ENCODE assay signal across 22 cellular contexts in the genomic region with DNA sequence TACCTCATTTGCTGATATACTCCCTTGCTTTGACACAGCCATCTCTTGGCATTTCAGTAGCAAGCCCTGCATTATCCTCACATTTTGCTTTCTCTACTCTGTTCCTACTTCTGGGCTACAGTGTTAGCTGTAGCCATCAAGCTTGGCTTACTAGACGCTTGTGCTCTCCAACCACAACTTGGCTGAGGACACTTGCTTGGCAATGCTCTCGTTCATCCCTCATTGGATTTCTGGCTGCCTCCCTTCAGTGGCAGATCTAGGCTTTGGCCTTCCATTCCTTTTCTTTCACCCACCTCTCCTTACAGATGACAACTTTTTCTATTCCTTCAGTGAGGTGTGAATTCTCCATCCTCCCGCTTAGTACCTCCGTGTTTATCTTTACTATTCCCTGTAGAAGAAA.
DNase-seq lines count a peak whose midpoint lies in the region; ATAC-seq and TF ChIP-seq lines count a peak whose summit lies in the region.
"Had no signal": no experiment of that assay in that cellular context is flagged by ENCODE, and none has a peak within 500 bp of the region (broad histone marks: within the 10 kb centered on the region; RNA-seq: fewer than 3 reads in every experiment).

No MANE protein-coding gene starts in this region.

- H2BK5ac ChIP-seq in neuronal stem cell (ENCODE audit: low read length), result no peak overlapping the region

- no peak overlapping the region for H2BK12ac ChIP-seq in neuronal stem cell (ENCODE audit: low read length)

- DNase-seq in Right ventricle myocardium inferior (ENCODE audit: missing footprints), result peak; percentile 15
- DNase-seq in left ventricle myocardium superior, result no peak
- DNase-seq in dorsolateral prefrontal cortex, result peak in 7 of 10 donors; percentile 13 to 58 (median 42)
- DNase-seq in occipital lobe (lab: John Stamatoyannopoulos, UW), result peak; percentile 20
- no peak for DNase-seq in neuronal stem cell (ENCODE audit: low spot score)
- DNase-seq in upper lobe of right lung, result no peak
- no peak for DNase-seq in osteoblast (ENCODE audit: insufficient read length, low spot score, missing footprints)
- DNase-seq in stimulated activated CD4-positive, alpha-beta T cell treated with anti-CD3 and anti-CD28 coated beads, Interleukin-2, amount 100 ng/mL, for 48 hours, result no peak
- DNase-seq: ACHN; Caco-2; CD4-positive, alpha-beta memory T cell; DMS 273 treated with DMSO at 0.1 percent for 48 hours; DND-41; Karpas-422; MV-4-11; NCI-H1105 treated with DMSO at 0.1 percent for 48 hours; NCI-H2029 treated with DMSO at 0.1 percent for 48 hours; NCI-H226; NCI-H526 had no signal

- no peak for ATAC-seq in Right ventricle myocardium inferior
- ATAC-seq in left ventricle myocardium superior, result no peak
- no peak for ATAC-seq in upper lobe of right lung

- H4K20me1 ChIP-seq in osteoblast (ENCODE audit: insufficient read depth, low read length), result no peaks in the 10 kb centered on the region
- H4K20me1 ChIP-seq: BLaER1 treated with 17β-estradiol and CSF1 and Interleukin-3, amounts not matched to agents 10 nM and 100 nM had no signal

- no peak overlapping the region for H3K4ac ChIP-seq in neuronal stem cell (ENCODE audit: low read length)

- H3K9me3 ChIP-seq in neuronal stem cell (replicated peaks in 1 of 2; ENCODE audit: control insufficient read depth in 2 of 2, insufficient read depth in 1 of 2, low read depth in 1 of 2, low read length in 2 of 2) (peaks cover 0 to 5% of the 10 kb centered on the region in 2 donors), upper lobe of right lung (no peaks in the 10 kb centered on the region), osteoblast (ENCODE audit: low read depth, low read length) (no peaks in the 10 kb centered on the region)
- H3K9me3 ChIP-seq: Caco-2, SJSA1 had no signal

- H3K4me3 ChIP-seq in dorsolateral prefrontal cortex, result no peak overlapping the region
- no peak overlapping the region for H3K4me3 ChIP-seq in neuronal stem cell (ENCODE audit: low read length in 2 of 2)
- H3K4me3 ChIP-seq in upper lobe of right lung, result no peak overlapping the region
- H3K4me3 ChIP-seq in osteoblast (ENCODE audit: insufficient read depth, low read length), result no peak overlapping the region
- H3K4me3 ChIP-seq: BLaER1 treated with 17β-estradiol and CSF1 and Interleukin-3, amounts not matched to agents 10 nM and 100 nM; SJSA1 had no signal

- H2AFZ ChIP-seq in neuronal stem cell (ENCODE audit: low read length) (no peak overlapping the region), osteoblast (ENCODE audit: low read length) (no peak overlapping the region)

- no CpG with 5 or more reads among the region's 4 CpGs for WGBS in neuronal stem cell (ENCODE audit: extremely low coverage in 2 of 2, insufficient read length in 2 of 2, insufficient replicate concordance in 1 of 2), 2 donors

- H4K8ac ChIP-seq in neuronal stem cell (ENCODE audit: low read depth, low read length), result no peak overlapping the region

- H2AK5ac ChIP-seq in neuronal stem cell (ENCODE audit: low read depth, low read length), result no peak overlapping the region

- H2BK120ac ChIP-seq in neuronal stem cell (ENCODE audit: low read depth, low read length), result no peak overlapping the region

- H3K79me1 ChIP-seq in neuronal stem cell (ENCODE audit: low read depth, low read length), result no peaks in the 10 kb centered on the region

- H3K36me3 ChIP-seq in neuronal stem cell (replicated peaks in 1 of 2; ENCODE audit: control insufficient read depth in 2 of 2, insufficient read depth in 2 of 2, low read length in 2 of 2), result no peaks in the 10 kb centered on the region
- no peaks in the 10 kb centered on the region for H3K36me3 ChIP-seq in upper lobe of right lung
- H3K36me3 ChIP-seq in osteoblast (ENCODE audit: insufficient read depth, low read length), result no peaks in the 10 kb centered on the region
- H3K36me3 ChIP-seq: BLaER1 treated with 17β-estradiol and CSF1 and Interleukin-3, amounts not matched to agents 10 nM and 100 nM; SJSA1 had no signal

- no peak overlapping the region for H2BK15ac ChIP-seq in neuronal stem cell (ENCODE audit: low read length)

- peak overlapping the region in 15 of 59 donors; percentile 11 to 62 (median 36) for H3K27ac ChIP-seq in dorsolateral prefrontal cortex
- no peak overlapping the region for H3K27ac ChIP-seq in neuronal stem cell (replicated peaks; ENCODE audit: low read length)
- no peak overlapping the region for H3K27ac ChIP-seq in upper lobe of right lung
- H3K27ac ChIP-seq in osteoblast (ENCODE audit: low read depth, low read length), result no peak overlapping the region
- H3K27ac ChIP-seq: 22Rv1; BLaER1 treated with 17β-estradiol and CSF1 and Interleukin-3, amounts not matched to agents 10 nM and 100 nM; SJSA1 had no signal

- no peak overlapping the region for H3K14ac ChIP-seq in neuronal stem cell (ENCODE audit: low read length)

- H3K79me2 ChIP-seq in osteoblast (ENCODE audit: insufficient read depth, low read length), result no peaks in the 10 kb centered on the region

- intact Hi-C loops in Right ventricle myocardium inferior (cut with DNase I), result no loop called here
- intact Hi-C loops in left ventricle myocardium superior (cut with micrococcal nuclease), result no loop called here
- intact Hi-C loops in dorsolateral prefrontal cortex (cut with DNase I), result no loop called here
- intact Hi-C loops in upper lobe of right lung (cut with DNase I), result no loop called here

- H3K4me1 ChIP-seq in neuronal stem cell (ENCODE audit: control insufficient read depth in 2 of 2, insufficient read depth in 1 of 2, low read depth in 1 of 2, low read length in 2 of 2), result peaks cover 0 to 3% of the 10 kb centered on the region in 2 donors
- H3K4me1 ChIP-seq in upper lobe of right lung, result no peaks in the 10 kb centered on the region
- H3K4me1 ChIP-seq in osteoblast (ENCODE audit: insufficient read depth, low read length), result no peaks in the 10 kb centered on the region
- H3K4me1 ChIP-seq: BLaER1 treated with 17β-estradiol and CSF1 and Interleukin-3, amounts not matched to agents 10 nM and 100 nM; Caco-2; SJSA1 had no signal

- no peak for TF ChIP-seq CTCF in dorsolateral prefrontal cortex (IDR thresholded peaks at IDR 0.05 in 54 of 56, conservative IDR thresholded peaks at IDR 0.05 in 2 of 56; ENCODE audit: low read depth in 1 of 56, partially characterized antibody in 56 of 56)
- TF ChIP-seq CTCF in upper lobe of right lung (IDR thresholded peaks at IDR 0.05), result no peak
- TF ChIP-seq CTCF in osteoblast (IDR thresholded peaks at IDR 0.05; ENCODE audit: extremely low read depth, low read depth, low read length), result no peak

- H4K91ac ChIP-seq in neuronal stem cell (ENCODE audit: low read depth, low read length, poor library complexity), result no peak overlapping the region

- H3K23ac ChIP-seq in neuronal stem cell (ENCODE audit: low read depth, low read length, poor library complexity), result no peak overlapping the region

- H3K27me3 ChIP-seq in dorsolateral prefrontal cortex, result no peaks in the 10 kb centered on the region
- H3K27me3 ChIP-seq in neuronal stem cell (ENCODE audit: control insufficient read depth in 3 of 3, insufficient read depth in 3 of 3, low read depth in 1 of 3, low read length in 3 of 3), result no peaks in the 10 kb centered on the region
- no peaks in the 10 kb centered on the region for H3K27me3 ChIP-seq in upper lobe of right lung
- H3K27me3 ChIP-seq in osteoblast (ENCODE audit: insufficient read depth, low read length), result no peaks in the 10 kb centered on the region
- H3K27me3 ChIP-seq: BLaER1 treated with 17β-estradiol and CSF1 and Interleukin-3, amounts not matched to agents 10 nM and 100 nM; SJSA1 had no signal

- H3K18ac ChIP-seq in neuronal stem cell (ENCODE audit: low read length), result no peak overlapping the region

- H3K9ac ChIP-seq in neuronal stem cell (ENCODE audit: low read depth, low read length, poor library complexity), result no peak overlapping the region
- H3K9ac ChIP-seq: BLaER1 treated with 17β-estradiol and CSF1 and Interleukin-3, amounts not matched to agents 10 nM and 100 nM had no signal

- H3K4me2 ChIP-seq in neuronal stem cell (ENCODE audit: insufficient read depth, low read length, poor library complexity, severe bottlenecking), result no peak overlapping the region
- no peak overlapping the region for H3K4me2 ChIP-seq in osteoblast (ENCODE audit: insufficient read depth, low read length)
- H3K4me2 ChIP-seq: BLaER1 treated with 17β-estradiol and CSF1 and Interleukin-3, amounts not matched to agents 10 nM and 100 nM had no signal

Comparison
In these comparisons a context has a peak if more than half of its experiments do, and no peak if none do; other contexts are left out.
1. DNase-seq: peak in Right ventricle myocardium inferior (single experiment), dorsolateral prefrontal cortex (7 of 10) and occipital lobe (single experiment); none in left ventricle myocardium superior (single experiment), neuronal stem cell (single experiment), upper lobe of right lung (single experiment), osteoblast (single experiment) and stimulated activated CD4-positive, alpha-beta T cell treated with anti-CD3 and anti-CD28 coated beads, Interleukin-2, amount 100 ng/mL, for 48 hours (0 of 2).